Comparison of ENCODE assay signal across 19 cellular contexts in the genomic region with DNA sequence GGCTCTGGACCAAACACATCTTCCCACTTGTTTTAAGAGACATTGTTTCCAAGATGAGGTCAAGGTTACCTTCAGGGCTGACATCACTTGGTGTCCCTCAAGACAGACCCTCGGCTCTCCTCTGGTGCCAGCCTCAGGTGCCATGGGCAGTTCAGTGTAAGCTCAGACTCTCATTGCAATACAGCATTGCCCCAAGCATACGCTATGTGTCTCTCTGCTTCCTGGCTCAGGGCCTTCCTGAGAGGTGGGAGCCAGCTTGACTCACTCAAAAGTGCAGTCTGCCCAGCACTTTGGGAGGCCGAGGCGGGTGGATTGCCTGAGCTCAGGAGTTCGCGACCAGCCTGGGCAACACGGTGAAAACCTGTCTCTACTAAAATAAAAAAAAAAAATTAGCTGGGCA. TPM values are rescaled to one million over a fixed set of nuclear protein-coding genes. Genes with fewer than 3 reads are reported as not detected.
"Had no signal": no experiment of that assay in that cellular context is flagged by ENCODE, and none has a peak within 500 bp of the region (broad histone marks: within the 10 kb centered on the region; RNA-seq: fewer than 3 reads in every experiment).

No MANE protein-coding gene starts in this region.

- H3K36me3 ChIP-seq: esophagus muscularis mucosa, gastroesophageal sphincter, heart right ventricle, left lung, lower lobe of right lung had no signal

- H3K27me3 ChIP-seq: esophagus muscularis mucosa, foreskin keratinocyte, gastroesophageal sphincter, heart right ventricle, left lung had no signal

- H3K4me3 Mint-ChIP-seq: dendritic cell treated with granulocyte-macrophage colony-stimulating factor and Interleukin-4, amounts not matched to agents 40 ng/mL and 50 ng/mL, for 4 days; effector memory CD8-positive, alpha-beta T cell had no signal

- H3K27ac Mint-ChIP-seq: dendritic cell treated with granulocyte-macrophage colony-stimulating factor and Interleukin-4, amounts not matched to agents 40 ng/mL and 50 ng/mL, for 4 days; effector memory CD8-positive, alpha-beta T cell had no signal

- H3K4me3 ChIP-seq: esophagus muscularis mucosa, gastroesophageal sphincter, heart right ventricle, left lung, lower lobe of right lung had no signal

- H3K9me3 ChIP-seq: esophagus muscularis mucosa, gastroesophageal sphincter, heart right ventricle, left lung, lower lobe of right lung had no signal

- H3K27me3 Mint-ChIP-seq: dendritic cell treated with granulocyte-macrophage colony-stimulating factor and Interleukin-4, amounts not matched to agents 40 ng/mL and 50 ng/mL, for 4 days; effector memory CD8-positive, alpha-beta T cell had no signal

- H3K9me3 Mint-ChIP-seq: dendritic cell treated with granulocyte-macrophage colony-stimulating factor and Interleukin-4, amounts not matched to agents 40 ng/mL and 50 ng/mL, for 4 days; effector memory CD8-positive, alpha-beta T cell had no signal

- DNase-seq: cortex of kidney; effector CD8-positive, alpha-beta T cell; effector memory CD8-positive, alpha-beta T cell; foreskin keratinocyte; glutamatergic neuron; head of caudate nucleus; heart right ventricle; hippocampal formation; left cardiac atrium; left lung; left ventricle myocardium superior; lower lobe of right lung; mesenchymal stem cell; midbrain had no signal

- H3K27ac ChIP-seq: esophagus muscularis mucosa, foreskin keratinocyte, gastroesophageal sphincter, heart right ventricle, left lung, lower lobe of right lung had no signal

- H3K4me1 ChIP-seq: foreskin keratinocyte had no signal

RNA-seq across cellular contexts. Expression of gene SLC24A3, which starts 51.7 kb away (rescaled TPM):
- total RNA-seq: endothelial cell of umbilical vein, epithelial cell of proximal tubule had no signal
- polyA plus RNA-seq: endothelial cell of umbilical vein had no signal
